ENCODE assay signal across 8 cellular contexts in genomic region chr1:40450491-40451237, GRCh38. TPM values are rescaled to one million over a fixed set of nuclear protein-coding genes. Genes with fewer than 3 reads are reported as not detected.
DNase-seq lines count a peak whose midpoint lies in the region; ATAC-seq and TF ChIP-seq lines count a peak whose summit lies in the region.

No MANE protein-coding gene starts in this region.

- peaks cover 0 to 27% (median 0%) of the 10 kb centered on the region in 3 experiments for H3K9me3 ChIP-seq in naive thymus-derived CD4-positive, alpha-beta T cell (ENCODE audit: control insufficient read depth in 2 of 3, low read length in 3 of 3)

- H3K27me3 ChIP-seq in naive thymus-derived CD4-positive, alpha-beta T cell (ENCODE audit: control insufficient read depth in 2 of 2, insufficient read depth in 2 of 2, low read length in 2 of 2): no peaks in the 10 kb centered on the region

- CTCF ChIA-PET in naive thymus-derived CD4-positive, alpha-beta T cell (lab: Charles Lee): interaction anchor here (0.6 to 0.8 kb wide), 2 partner anchors 11 to 65 kb away, joined by 3 to 5 read pairs; no protein-coding TSS in a partner anchor

- in situ Hi-C loops in GM13976 (cut with MboI; ENCODE audit: low sequenced_read_pairs, unreplicated experiment): no loop called here

- H3K9me3 Mint-ChIP-seq in naive thymus-derived CD4-positive, alpha-beta T cell: peaks cover 5 to 65% (median 36%) of the 10 kb centered on the region in 11 donors

- no peaks in the 10 kb centered on the region for H3K27me3 Mint-ChIP-seq in naive thymus-derived CD4-positive, alpha-beta T cell

- H3K36me3 ChIP-seq in naive thymus-derived CD4-positive, alpha-beta T cell (ENCODE audit: control insufficient read depth in 2 of 3, insufficient read depth in 3 of 3, low read length in 3 of 3): peaks cover 0 to 14% (median 0%) of the 10 kb centered on the region in 3 experiments

- H3K4me1 ChIP-seq in naive thymus-derived CD4-positive, alpha-beta T cell (ENCODE audit: control insufficient read depth in 2 of 2, insufficient read depth in 2 of 2, low read length in 2 of 2): peaks cover 11 to 19% of the 10 kb centered on the region in 2 donors

- DNase-seq in GM13976 (ENCODE audit: low spot score) (peak; percentile 77), NCI-H524 treated with DMSO at 0.1 percent for 48 hours (lab: John Stamatoyannopoulos, UW) (peak; percentile 29), epithelial cell of prostate (ENCODE audit: low read depth, low spot score) (no peak), SHP77 treated with DMSO at 0.1 percent for 48 hours (lab: John Stamatoyannopoulos, UW) (no peak)
- peak; percentile 90 for DNase-seq in activated CD8-positive, alpha-beta memory T cell treated with anti-CD3 and anti-CD28 coated beads, Interleukin-2, amount 50 U/mL, for 48 hours
- peak in 8 of 9 donors; percentile 5 to 84 (median 12) for DNase-seq in naive thymus-derived CD4-positive, alpha-beta T cell
- peak; percentile 77 to 88 for DNase-seq in stimulated activated CD8-positive, alpha-beta memory T cell treated with anti-CD3 and anti-CD28 coated beads, Interleukin-7, amount 100 ng/mL, for 48 hours (ENCODE audit: extremely low read depth in 1 of 2, low read depth in 1 of 2)

- peak overlapping the region; percentile 84 to 94 (median 92) for H3K27ac Mint-ChIP-seq in naive thymus-derived CD4-positive, alpha-beta T cell

- no peak for TF ChIP-seq CTCF in GM13976 (IDR thresholded peaks at IDR 0.05; ENCODE audit: borderline replicate concordance, control extremely low read depth, extremely low read depth, insufficient read depth, missing control alignments)

- POLR2A ChIA-PET in naive thymus-derived CD4-positive, alpha-beta T cell (lab: Charles Lee): interaction anchor here (0.6 to 1.4 kb wide), 6 partner anchors 13 to 410 kb away, joined by 3 to 6 read pairs (median 4); partner anchors contain the start of genes CAP1, NFYC, SMAP2 and ZNF684

- peak; percentile 26 for ATAC-seq in HG02678 (IDR thresholded peaks at IDR 0.05; ENCODE audit: unreplicated experiment)
- ATAC-seq in naive thymus-derived CD4-positive, alpha-beta T cell: peak; percentile 64

- peak overlapping the region; percentile 77 for H3K27ac ChIP-seq in epithelial cell of prostate
- peak overlapping the region; percentile 65 for H3K27ac ChIP-seq in naive thymus-derived CD4-positive, alpha-beta T cell (ENCODE audit: low read depth, low read length)

- H3K4me1 Mint-ChIP-seq in naive thymus-derived CD4-positive, alpha-beta T cell: peaks cover 14 to 30% (median 25%) of the 10 kb centered on the region in 7 donors

- peak overlapping the region; percentile 83 to 96 (median 93) for H3K4me3 Mint-ChIP-seq in naive thymus-derived CD4-positive, alpha-beta T cell

- H3K36me3 Mint-ChIP-seq in naive thymus-derived CD4-positive, alpha-beta T cell: peaks cover 32 to 59% (median 48%) of the 10 kb centered on the region in 5 donors

- peak overlapping the region; percentile 90 for H3K4me3 ChIP-seq in naive thymus-derived CD4-positive, alpha-beta T cell (ENCODE audit: low read length)

- intact Hi-C loops in naive thymus-derived CD4-positive, alpha-beta T cell (cut with micrococcal nuclease): loop anchor here (1.0 to 5.0 kb wide), 7 partner anchors 26 to 288 kb away; partner anchors contain the start of genes ZFP69 (in 2 of the 2), ZMPSTE24 (in 2 of the 2), EXO5 (in 1 of the 2) and RLF (in 1 of the 2)

RNA-seq across cellular contexts. Expression of gene ZFP69B, which starts 0.4 kb away (rescaled TPM):
- total RNA-seq in naive thymus-derived CD4-positive, alpha-beta T cell: 1 to 10 TPM; 2.2 to 8.3 (median 5.3) TPM
- polyA plus RNA-seq in naive thymus-derived CD4-positive, alpha-beta T cell: 1 to 10 TPM; 3.0 to 3.6 TPM

RNA-seq across cellular contexts. Expression of gene ZFP69, which starts 26.4 kb away (rescaled TPM):
- 1 to 10 TPM; 2.7 to 4.3 (median 3.4) TPM for total RNA-seq in naive thymus-derived CD4-positive, alpha-beta T cell
- 1 to 10 TPM; 4.1 to 7.8 TPM for polyA plus RNA-seq in naive thymus-derived CD4-positive, alpha-beta T cell

RNA-seq across cellular contexts. Expression of gene EXO5, which starts 57.9 kb away (rescaled TPM):
- 10 to 100 TPM in 2 of 5 experiments, 1 to 10 TPM in 3; 5.2 to 14.1 (median 8.6) TPM for total RNA-seq in naive thymus-derived CD4-positive, alpha-beta T cell
- 1 to 10 TPM; 8.1 to 8.8 TPM for polyA plus RNA-seq in naive thymus-derived CD4-positive, alpha-beta T cell

Comparison
In these comparisons a context has a peak if more than half of its experiments do, and no peak if none do; other contexts are left out.
1. DNase-seq: peak in GM13976 (single experiment), NCI-H524 treated with DMSO at 0.1 percent for 48 hours (single experiment), activated CD8-positive, alpha-beta memory T cell treated with anti-CD3 and anti-CD28 coated beads, Interleukin-2, amount 50 U/mL, for 48 hours (single experiment), naive thymus-derived CD4-positive, alpha-beta T cell (8 of 9) and stimulated activated CD8-positive, alpha-beta memory T cell treated with anti-CD3 and anti-CD28 coated beads, Interleukin-7, amount 100 ng/mL, for 48 hours (2 of 2); none in epithelial cell of prostate (single experiment) and SHP77 treated with DMSO at 0.1 percent for 48 hours (single experiment).